In genomic region chr10:93993782-93994668, GRCh38 we compare ENCODE assay signal across 8 cellular contexts. TPM values are rescaled to one million over a fixed set of nuclear protein-coding genes. Genes with fewer than 3 reads are reported as not detected.
DNase-seq lines count a peak whose midpoint lies in the region; ATAC-seq, FAIRE-seq and TF ChIP-seq lines count a peak whose summit lies in the region.

PLCE1 (plus strand) TSS chr10:93993931; CDS start chr10:94031047, 37,116 bp downstream.

- CTCF ChIA-PET in A673 (lab: Charles Lee) = no interaction called here

- no peak for TF ChIP-seq POLR2A in GM12892 (IDR thresholded peaks at IDR 0.05; ENCODE audit: low read depth, low read length)

- H3K9me3 Mint-ChIP-seq in activated T-helper 17 cell treated with anti-CD3 and anti-CD28 coated beads, Interleukin-2, amount 50 U/mL, for 72 hours = no peaks in the 10 kb centered on the region

- H3K4me1 ChIP-seq in A673 (ENCODE audit: insufficient read depth, low read length, poor library complexity, severe bottlenecking) (no peaks in the 10 kb centered on the region), heart right ventricle (peaks cover 0 to 54% (median 21%) of the 10 kb centered on the region in 9 donors), pancreas (peaks cover 0 to 16% (median 0%) of the 10 kb centered on the region in 3 donors)

- peaks cover 66% of the 10 kb centered on the region for H3K27me3 Mint-ChIP-seq in activated T-helper 17 cell treated with anti-CD3 and anti-CD28 coated beads, Interleukin-2, amount 50 U/mL, for 72 hours

- no peak for TF ChIP-seq CTCF in A673 (conservative IDR thresholded peaks at IDR 0.05; ENCODE audit: low read depth, low read length)
- TF ChIP-seq CTCF in heart right ventricle (IDR thresholded peaks at IDR 0.05) = no peak
- no peak for TF ChIP-seq CTCF in pancreas (IDR thresholded peaks at IDR 0.05)

- no peaks in the 10 kb centered on the region for H3K9me3 ChIP-seq in A673 (ENCODE audit: low read depth, low read length, poor library complexity, severe bottlenecking)
- H3K9me3 ChIP-seq in heart right ventricle = no peaks in the 10 kb centered on the region
- H3K9me3 ChIP-seq in pancreas = no peaks in the 10 kb centered on the region

- 0 to 1% methylated on average over 61 to 92 of the region's 92 CpGs for WGBS in heart right ventricle, 2 donors
- 0 to 1% methylated on average over 57 to 92 of the region's 92 CpGs for WGBS in pancreas, 2 donors

- DNase-seq in A673 (ENCODE audit: low spot score) (peak; percentile 31), GM12892 (ENCODE audit: insufficient read length) (peak; percentile 33), LoVo (ENCODE audit: low spot score) (peak; percentile 62), heart right ventricle (peak; percentile 46 to 48), pancreas (peak; percentile 65 to 89 (median 74)), KG1 (lab: John Stamatoyannopoulos, UW) (no peak)
- no peak for DNase-seq in effector CD4-positive, alpha-beta T cell

- peak within 1 kb of the TSS; percentile 35 for H3K4me3 Mint-ChIP-seq in activated T-helper 17 cell treated with anti-CD3 and anti-CD28 coated beads, Interleukin-2, amount 50 U/mL, for 72 hours

- no peaks in the 10 kb centered on the region for H3K36me3 ChIP-seq in A673 (ENCODE audit: insufficient read depth, low read length, poor library complexity, severe bottlenecking)
- H3K36me3 ChIP-seq in heart right ventricle = no peaks in the 10 kb centered on the region
- no peaks in the 10 kb centered on the region for H3K36me3 ChIP-seq in pancreas

- H3K27ac ChIP-seq in A673 (ENCODE audit: low read depth, low read length, poor library complexity, severe bottlenecking) = no peak within 1 kb of the TSS
- peak within 1 kb of the TSS in 8 of 10 donors; percentile 19 to 86 (median 69) for H3K27ac ChIP-seq in heart right ventricle
- H3K27ac ChIP-seq in pancreas = peak within 1 kb of the TSS; percentile 36 to 62 (median 54)

- no TSS peak for BruUV-seq in A673 (replicated peaks; lab: Mats Ljungman, UMichigan)

- FAIRE-seq in GM12892 (lab: Jason Lieb, UNC) (no peak), pancreas (lab: Jason Lieb, UNC) (no peak)

- H3K36me3 Mint-ChIP-seq in activated T-helper 17 cell treated with anti-CD3 and anti-CD28 coated beads, Interleukin-2, amount 50 U/mL, for 72 hours (ENCODE audit: low read depth) = peaks cover 7% of the 10 kb centered on the region

- POLR2A ChIA-PET in A673 (lab: Charles Lee; ENCODE audit: low non-redundant PET) = no interaction called here

- H3K4me3 ChIP-seq in A673 (ENCODE audit: low read depth, low read length, poor library complexity, severe bottlenecking) = peak within 1 kb of the TSS; percentile 38
- peak within 1 kb of the TSS; percentile 35 to 80 (median 62) for H3K4me3 ChIP-seq in heart right ventricle
- peak within 1 kb of the TSS; percentile 22 to 65 (median 44) for H3K4me3 ChIP-seq in pancreas

- H3K27me3 ChIP-seq in A673 (replicated peaks; ENCODE audit: insufficient read depth, low read depth, low read length, poor library complexity) (peaks cover 81% of the 10 kb centered on the region), heart right ventricle (peaks cover 0 to 55% (median 0%) of the 10 kb centered on the region in 7 donors), pancreas (no peaks in the 10 kb centered on the region)

- intact Hi-C loops in A673 (cut with micrococcal nuclease; ENCODE audit: unreplicated experiment) = no loop called here
- intact Hi-C loops in heart right ventricle (cut with DNase I) = loop anchor here in 2 of 10 donors (5.0 kb wide), 2 partner anchors 47 to 77 kb away; no protein-coding TSS in a partner anchor
- intact Hi-C loops in pancreas (cut with DNase I) = no loop called here

- H3K4me1 Mint-ChIP-seq in activated T-helper 17 cell treated with anti-CD3 and anti-CD28 coated beads, Interleukin-2, amount 50 U/mL, for 72 hours = peaks cover 7% of the 10 kb centered on the region

- ATAC-seq in activated T-helper 17 cell treated with anti-CD3 and anti-CD28 coated beads, Interleukin-2, amount 50 U/mL, for 72 hours (replicated peaks) = peak; percentile 37
- ATAC-seq in heart right ventricle (peak; percentile 63 to 91 (median 78)), pancreas (peak; percentile 83 to 89 (median 87))

- H3K27ac Mint-ChIP-seq in activated T-helper 17 cell treated with anti-CD3 and anti-CD28 coated beads, Interleukin-2, amount 50 U/mL, for 72 hours = no peak within 1 kb of the TSS

RNA-seq across cellular contexts. Expression of gene PLCE1, which starts in this region (rescaled TPM):
- total RNA-seq in A673 (2021) (0.26 and 0.31 TPM in 2 replicates), heart right ventricle (10 to 100 TPM in 6 of 10 donors, 1 to 10 TPM in 4; 1.7 to 62.0 (median 13.8) TPM), pancreas (1 to 10 TPM; 3.1 to 7.2 (median 4.6) TPM)
- 1.1 TPM for polyA plus RNA-seq in GM12892 (2012; ENCODE audit: missing spikeins)
- under 1 TPM; 0.08 to 0.09 TPM for total RNA-seq in activated T-helper 17 cell treated with anti-CD3 and anti-CD28 coated beads, Interleukin-2, amount 50 U/mL, for 72 hours
- polyA plus RNA-seq in heart right ventricle (1 to 10 TPM in 1 of 2 donors, under 1 TPM in 1; 0.84 to 2.3 TPM), pancreas (1 to 10 TPM; 1.8 to 4.4 TPM)

Comparison
In these comparisons a context has a peak if more than half of its experiments do, and no peak if none do; other contexts are left out.
1. Peak in DNase-seq and H3K4me3 ChIP-seq in A673; RNA of the gene not detected or under 1 TPM.
2. Peak in ATAC-seq in activated T-helper 17 cell treated with anti-CD3 and anti-CD28 coated beads, Interleukin-2, amount 50 U/mL, for 72 hours; RNA of the gene not detected or under 1 TPM.
3. DNase-seq: peak in GM12892 (single experiment), LoVo (single experiment), heart right ventricle (2 of 2) and pancreas (6 of 6); none in KG1 (single experiment) and effector CD4-positive, alpha-beta T cell (single experiment).
4. ATAC-seq: peak in every context shown above with its lines; median percentile 87 in pancreas; 78 in heart right ventricle; 37 in activated T-helper 17 cell treated with anti-CD3 and anti-CD28 coated beads, Interleukin-2, amount 50 U/mL, for 72 hours.
5. Peak in every context shown above with its lines, with median percentiles within 50 percentile points of each other: H3K4me3 ChIP-seq.